In genomic region chr10:61804414-61804813, GRCh38 we compare ENCODE assay signal across 1 cellular context.
TF ChIP-seq lines count a peak whose summit lies in the region.

No MANE protein-coding gene starts in this region.

TF ChIP-seq in endothelial cell of umbilical vein, 7 proteins besides CTCF, POLR2A, EP300 and RAD21:
- TF ChIP-seq GATA2 (IDR thresholded peaks at IDR 0.05; ENCODE audit: insufficient read depth, insufficient read length, low read depth, low read length) = no peak
- peak; percentile 59 for TF ChIP-seq FOS (IDR thresholded peaks at IDR 0.05; ENCODE audit: borderline replicate concordance, insufficient read depth, low read length)
